31 cellular contexts compared by ENCODE assay signal in genomic region chr19:33282036-33282686, GRCh38. TPM values are rescaled to one million over a fixed set of nuclear protein-coding genes. Genes with fewer than 3 reads are reported as not detected.
DNase-seq lines count a peak whose midpoint lies in the region; ATAC-seq lines count a peak whose summit lies in the region.
"Had no signal": no experiment of that assay in that cellular context is flagged by ENCODE, and none has a peak within 500 bp of the region (broad histone marks: within the 10 kb centered on the region; RNA-seq: fewer than 3 reads in every experiment).

No MANE protein-coding gene starts in this region.

- H2AK5ac ChIP-seq in trophoblast cell (ENCODE audit: low read length), result peak overlapping the region; percentile 57

- in situ Hi-C loops in ACHN (cut with HindIII; ENCODE audit: low pct_ligation_motif_present, low pct_unique_long_range_greater_than_20kb, low sequenced_read_pairs), result no loop called here

- H3K9me3 ChIP-seq in BLaER1, result no peaks in the 10 kb centered on the region
- H3K9me3 ChIP-seq in trophoblast cell (ENCODE audit: insufficient read depth, low read depth, low read length), result peaks cover 2% of the 10 kb centered on the region
- H3K9me3 ChIP-seq: body of pancreas, gastrocnemius medialis, upper lobe of left lung had no signal

- no peaks in the 10 kb centered on the region for H3K79me2 ChIP-seq in trophoblast cell (ENCODE audit: control insufficient read depth, insufficient read depth, low read length, poor library complexity)

- no peak overlapping the region for H4K12ac ChIP-seq in trophoblast cell (ENCODE audit: low read depth, low read length)

- WGBS in trophoblast cell (ENCODE audit: extremely low coverage, insufficient coverage, insufficient read length), result no CpG with 5 or more reads among the region's 14 CpGs

- H3K4me1 ChIP-seq in BLaER1, result peaks cover 72% of the 10 kb centered on the region
- H3K4me1 ChIP-seq in trophoblast cell (ENCODE audit: control insufficient read depth in 1 of 2, insufficient read depth in 2 of 2, low read length in 2 of 2), result peaks cover 37 to 49% of the 10 kb centered on the region in 2 experiments
- H3K4me1 ChIP-seq: gastrocnemius medialis had no signal

- peak overlapping the region; percentile 74 for H2BK12ac ChIP-seq in trophoblast cell (ENCODE audit: low read length)

- H3K23ac ChIP-seq in trophoblast cell (ENCODE audit: low read length), result no peak overlapping the region

- H2AFZ ChIP-seq in trophoblast cell (ENCODE audit: insufficient read depth, low read length, poor library complexity), result no peak overlapping the region

- H4K20me1 ChIP-seq in BLaER1, result no peaks in the 10 kb centered on the region

- no peak overlapping the region for H3K9ac ChIP-seq in BLaER1
- H3K9ac ChIP-seq in trophoblast cell (ENCODE audit: low read length), result no peak overlapping the region

- no peaks in the 10 kb centered on the region for H3K36me3 ChIP-seq in BLaER1
- no peaks in the 10 kb centered on the region for H3K36me3 ChIP-seq in trophoblast cell (ENCODE audit: control insufficient read depth in 1 of 2, insufficient read depth in 2 of 2, low read length in 2 of 2)
- H3K36me3 ChIP-seq: gastrocnemius medialis, upper lobe of left lung had no signal

- H3K4me2 ChIP-seq in BLaER1 (no peak overlapping the region), trophoblast cell (ENCODE audit: low read length) (no peak overlapping the region)

- no peak overlapping the region for H3K4me3 Mint-ChIP-seq in dendritic cell treated with granulocyte-macrophage colony-stimulating factor and Interleukin-4, amounts not matched to agents 40 ng/mL and 50 ng/mL, for 4 days
- H3K4me3 Mint-ChIP-seq in activated CD8-positive, alpha-beta T cell treated with anti-CD3 and anti-CD28 coated beads, Interleukin-2, amount 10 ng/mL, durations not matched to agents 7 days and 5 days, result no peak overlapping the region
- H3K4me3 Mint-ChIP-seq: activated CD4-positive, alpha-beta T cell treated with anti-CD3 and anti-CD28 coated beads, Interleukin-2, amount 10 ng/mL, durations not matched to agents 24 days and 14 days; activated naive CD8-positive, alpha-beta T cell treated with anti-CD3 and anti-CD28 coated beads for 36 hours; activated T-helper 1 cell treated with anti-CD3 and anti-CD28 coated beads, Interleukin-12 subunit alpha, Interleukin-12 subunit beta, Interleukin-2, Interleukin-4 antibody, amounts not matched to agents 30 ng/mL and 10 ng/mL and 1 ng/mL, durations not matched to agents 14 hours and 24 hours and 36 hours; CD4-positive, alpha-beta T cell; effector memory CD8-positive, alpha-beta T cell had no signal

- peaks cover 34% of the 10 kb centered on the region for H3K79me1 ChIP-seq in trophoblast cell (ENCODE audit: low read length)

- POLR2A ChIA-PET in activated CD8-positive, alpha-beta T cell treated with anti-CD3 and anti-CD28 coated beads, Interleukin-2, amount 10 ng/mL, durations not matched to agents 7 days and 5 days (lab: Charles Lee), result no interaction called here

- H3K9me3 Mint-ChIP-seq in dendritic cell treated with granulocyte-macrophage colony-stimulating factor and Interleukin-4, amounts not matched to agents 40 ng/mL and 50 ng/mL, for 4 days, result no peaks in the 10 kb centered on the region
- no peaks in the 10 kb centered on the region for H3K9me3 Mint-ChIP-seq in activated CD8-positive, alpha-beta T cell treated with anti-CD3 and anti-CD28 coated beads, Interleukin-2, amount 10 ng/mL, durations not matched to agents 7 days and 5 days (ENCODE audit: insufficient read depth)
- H3K9me3 Mint-ChIP-seq: activated CD4-positive, alpha-beta T cell treated with anti-CD3 and anti-CD28 coated beads, Interleukin-2, amount 10 ng/mL, durations not matched to agents 24 days and 14 days; activated naive CD8-positive, alpha-beta T cell treated with anti-CD3 and anti-CD28 coated beads for 36 hours; activated T-helper 1 cell treated with anti-CD3 and anti-CD28 coated beads, Interleukin-12 subunit alpha, Interleukin-12 subunit beta, Interleukin-2, Interleukin-4 antibody, amounts not matched to agents 30 ng/mL and 10 ng/mL and 1 ng/mL, durations not matched to agents 14 hours and 24 hours and 36 hours; CD4-positive, alpha-beta T cell; effector memory CD8-positive, alpha-beta T cell had no signal

- H4K91ac ChIP-seq in trophoblast cell (ENCODE audit: low read depth, low read length), result peak overlapping the region; percentile 45

- H2BK5ac ChIP-seq in trophoblast cell (ENCODE audit: low read depth, low read length, poor library complexity), result no peak overlapping the region

- peak overlapping the region; percentile 40 for H2BK120ac ChIP-seq in trophoblast cell (ENCODE audit: insufficient read depth, low read length, poor library complexity)

- H3K14ac ChIP-seq in trophoblast cell (ENCODE audit: low read length), result peak overlapping the region; percentile 12

- ATAC-seq in activated CD8-positive, alpha-beta T cell treated with anti-CD3 and anti-CD28 coated beads, Interleukin-2, amount 10 ng/mL, durations not matched to agents 7 days and 5 days, result no peak
- ATAC-seq: body of pancreas; effector memory CD8-positive, alpha-beta T cell; gastrocnemius medialis; HCT116 had no signal

- CTCF ChIA-PET in activated CD8-positive, alpha-beta T cell treated with anti-CD3 and anti-CD28 coated beads, Interleukin-2, amount 10 ng/mL, durations not matched to agents 7 days and 5 days (lab: Charles Lee), result no interaction called here

- H3K27ac ChIP-seq in BLaER1, result peak overlapping the region; percentile 74; the same call in 1 of the 2 replicates
- no peak overlapping the region for H3K27ac ChIP-seq in trophoblast cell (ENCODE audit: low read depth, low read length)
- H3K27ac ChIP-seq: body of pancreas, gastrocnemius medialis had no signal

- no peak overlapping the region for H4K8ac ChIP-seq in trophoblast cell (ENCODE audit: low read depth, low read length)

- H3K36me3 Mint-ChIP-seq in dendritic cell treated with granulocyte-macrophage colony-stimulating factor and Interleukin-4, amounts not matched to agents 40 ng/mL and 50 ng/mL, for 4 days (ENCODE audit: low read depth), result no peaks in the 10 kb centered on the region
- H3K36me3 Mint-ChIP-seq in activated CD8-positive, alpha-beta T cell treated with anti-CD3 and anti-CD28 coated beads, Interleukin-2, amount 10 ng/mL, durations not matched to agents 7 days and 5 days (ENCODE audit: low read depth), result no peaks in the 10 kb centered on the region

- H3K27me3 ChIP-seq in BLaER1, result no peaks in the 10 kb centered on the region
- no peaks in the 10 kb centered on the region for H3K27me3 ChIP-seq in trophoblast cell (ENCODE audit: insufficient read depth, low read length)
- H3K27me3 ChIP-seq: body of pancreas, gastrocnemius medialis, upper lobe of left lung had no signal

- peaks cover 92% of the 10 kb centered on the region for H3K4me1 Mint-ChIP-seq in dendritic cell treated with granulocyte-macrophage colony-stimulating factor and Interleukin-4, amounts not matched to agents 40 ng/mL and 50 ng/mL, for 4 days (ENCODE audit: low read depth)
- H3K4me1 Mint-ChIP-seq in activated CD8-positive, alpha-beta T cell treated with anti-CD3 and anti-CD28 coated beads, Interleukin-2, amount 10 ng/mL, durations not matched to agents 7 days and 5 days (ENCODE audit: low read depth), result peaks cover 22% of the 10 kb centered on the region

- DNase-seq in HT1080 (ENCODE audit: low read depth) (peak; percentile 57), trophoblast cell (no peak), globus pallidus (ENCODE audit: low spot score) (no peak), T-helper 9 cell (no peak), ACHN (no peak)
- no peak for DNase-seq in activated CD8-positive, alpha-beta T cell treated with anti-CD3 and anti-CD28 coated beads, Interleukin-2, amount 10 ng/mL, durations not matched to agents 7 days and 5 days
- DNase-seq: activated CD4-positive, alpha-beta T cell treated with anti-CD3 and anti-CD28 coated beads, Interleukin-2, amount 10 ng/mL, durations not matched to agents 24 days and 14 days; activated naive CD8-positive, alpha-beta T cell treated with anti-CD3 and anti-CD28 coated beads for 36 hours; body of pancreas; CD4-positive, alpha-beta T cell; effector memory CD8-positive, alpha-beta T cell; gastrocnemius medialis; GF-D8; islet precursor cell; Karpas-422; NCI-H1417; NCI-H2081 treated with DMSO at 0.1 percent for 48 hours; NCI-H446; SHP77; stimulated activated CD4-positive, alpha-beta T cell treated with anti-CD3 and anti-CD28 coated beads, Interleukin-15, amount 100 ng/mL, for 24 hours; stimulated activated CD8-positive, alpha-beta memory T cell treated with anti-CD3 and anti-CD28 coated beads, Interleukin-4, amount 100 ng/mL, for 48 hours; T-helper 1 cell had no signal

- H3K18ac ChIP-seq in trophoblast cell (ENCODE audit: low read length), result no peak overlapping the region

- peak overlapping the region; percentile 80 for H3K27ac Mint-ChIP-seq in dendritic cell treated with granulocyte-macrophage colony-stimulating factor and Interleukin-4, amounts not matched to agents 40 ng/mL and 50 ng/mL, for 4 days
- no peak overlapping the region for H3K27ac Mint-ChIP-seq in activated CD8-positive, alpha-beta T cell treated with anti-CD3 and anti-CD28 coated beads, Interleukin-2, amount 10 ng/mL, durations not matched to agents 7 days and 5 days
- H3K27ac Mint-ChIP-seq: activated CD4-positive, alpha-beta T cell treated with anti-CD3 and anti-CD28 coated beads, Interleukin-2, amount 10 ng/mL, durations not matched to agents 24 days and 14 days; activated naive CD8-positive, alpha-beta T cell treated with anti-CD3 and anti-CD28 coated beads for 36 hours; activated T-helper 1 cell treated with anti-CD3 and anti-CD28 coated beads, Interleukin-12 subunit alpha, Interleukin-12 subunit beta, Interleukin-2, Interleukin-4 antibody, amounts not matched to agents 30 ng/mL and 10 ng/mL and 1 ng/mL, durations not matched to agents 14 hours and 24 hours and 36 hours; CD4-positive, alpha-beta T cell; effector memory CD8-positive, alpha-beta T cell had no signal

- intact Hi-C loops in dendritic cell treated with granulocyte-macrophage colony-stimulating factor and Interleukin-4, amounts not matched to agents 40 ng/mL and 50 ng/mL, for 4 days (cut with micrococcal nuclease), result no loop called here

- no peak overlapping the region for H3K4ac ChIP-seq in trophoblast cell (ENCODE audit: low read depth, low read length)

- H3K4me3 ChIP-seq in BLaER1 (no peak overlapping the region), trophoblast cell (ENCODE audit: low read depth, low read length) (no peak overlapping the region)
- H3K4me3 ChIP-seq: body of pancreas, gastrocnemius medialis, lung, upper lobe of left lung had no signal

- H3K27me3 Mint-ChIP-seq in dendritic cell treated with granulocyte-macrophage colony-stimulating factor and Interleukin-4, amounts not matched to agents 40 ng/mL and 50 ng/mL, for 4 days, result no peaks in the 10 kb centered on the region
- peaks cover 11% of the 10 kb centered on the region for H3K27me3 Mint-ChIP-seq in activated CD8-positive, alpha-beta T cell treated with anti-CD3 and anti-CD28 coated beads, Interleukin-2, amount 10 ng/mL, durations not matched to agents 7 days and 5 days (ENCODE audit: low read depth)

RNA-seq across cellular contexts. Expression of gene CEBPA, which starts 20.2 kb away (rescaled TPM):
- 1.7 and 1.9 TPM in 2 replicates for total RNA-seq in HT1080 (2014; rRNA removed; shearing (Covaris generic))
- 0.61 and 0.72 TPM in 2 replicates for polyA plus RNA-seq in HT1080 (2015; cell fraction: cytosol; rRNA removed)
- polyA plus RNA-seq in HT1080 (2015; cell fraction: nucleus; rRNA removed), result 0.26 and 0.33 TPM in 2 replicates
- polyA plus RNA-seq in trophoblast cell (2013), result 148 and 169 TPM in 2 replicates
- under 1 TPM in 1 of 2 experiments, not detected in 1; 0.11 TPM for total RNA-seq in activated CD8-positive, alpha-beta T cell treated with anti-CD3 and anti-CD28 coated beads, Interleukin-2, amount 10 ng/mL, durations not matched to agents 7 days and 5 days

RNA-seq across cellular contexts. Expression of gene SLC7A10, which starts 56.5 kb away (rescaled TPM):
- total RNA-seq in HT1080 (2014; rRNA removed; shearing (Covaris generic)), result not detected in 2 replicates
- 0.14 TPM in 1 of 2 replicates, not detected in the other for polyA plus RNA-seq in HT1080 (2015; cell fraction: cytosol; rRNA removed)
- not detected in 2 replicates for polyA plus RNA-seq in HT1080 (2015; cell fraction: nucleus; rRNA removed)
- 0.81 and 0.99 TPM in 2 replicates for polyA plus RNA-seq in trophoblast cell (2013)
- total RNA-seq in activated CD8-positive, alpha-beta T cell treated with anti-CD3 and anti-CD28 coated beads, Interleukin-2, amount 10 ng/mL, durations not matched to agents 7 days and 5 days, result not detected
- total RNA-seq: activated CD4-positive, alpha-beta T cell treated with anti-CD3 and anti-CD28 coated beads, Interleukin-2, amount 10 ng/mL, durations not matched to agents 24 days and 14 days; activated naive CD8-positive, alpha-beta T cell treated with anti-CD3 and anti-CD28 coated beads for 36 hours; activated T-helper 1 cell treated with anti-CD3 and anti-CD28 coated beads, Interleukin-12 subunit alpha, Interleukin-12 subunit beta, Interleukin-2, Interleukin-4 antibody, amounts not matched to agents 30 ng/mL and 10 ng/mL and 1 ng/mL, durations not matched to agents 14 hours and 24 hours and 36 hours; CD4-positive, alpha-beta T cell; esophagus mucosa; gastrocnemius medialis; renal cortical epithelial cell had no signal
- polyA plus RNA-seq: AG04450 had no signal
